13 cellular contexts compared by ENCODE assay signal in genomic region chr12:16012086-16012485, GRCh38.
DNase-seq lines count a peak whose midpoint lies in the region; ATAC-seq, FAIRE-seq and TF ChIP-seq lines count a peak whose summit lies in the region.
"Had no signal": no experiment of that assay in that cellular context is flagged by ENCODE, and none has a peak within 500 bp of the region (broad histone marks: within the 10 kb centered on the region; RNA-seq: fewer than 3 reads in every experiment).

No MANE protein-coding gene starts in this region.

- no peak for FAIRE-seq in K562 (lab: Jason Lieb, UNC)

- H3K27ac ChIP-seq in GM23248 (no peak overlapping the region), K562 (ENCODE audit: extremely low read depth, low read depth, low read length) (no peak overlapping the region)
- H3K27ac ChIP-seq: HL-60 had no signal

- H3K27me3 ChIP-seq in GM23248 (replicated peaks; ENCODE audit: insufficient read depth) (no peaks in the 10 kb centered on the region), K562 (ENCODE audit: control insufficient read depth in 2 of 2, insufficient read depth in 2 of 2, low read length in 2 of 2) (no peaks in the 10 kb centered on the region)
- H3K27me3 ChIP-seq: esophagus squamous epithelium had no signal

- CTCF ChIA-PET in K562 (lab: Yijun Ruan, JAX; ENCODE audit: low intra/inter-chr PET ratio) (no interaction called here), HEK293T (lab: Yijun Ruan, JAX) (no interaction called here)

- no peaks in the 10 kb centered on the region for H4K20me1 ChIP-seq in GM23248 (ENCODE audit: insufficient read depth)
- H4K20me1 ChIP-seq in K562 (replicated peaks; ENCODE audit: control insufficient read depth, insufficient read depth, low read length), result no peaks in the 10 kb centered on the region

- peaks cover 8% of the 10 kb centered on the region; the same call in 1 of the 2 replicates for H3K4me1 ChIP-seq in GM23248 (ENCODE audit: insufficient read depth)
- no peaks in the 10 kb centered on the region for H3K4me1 ChIP-seq in K562 (replicated peaks in 1 of 2; ENCODE audit: control insufficient read depth in 2 of 2, insufficient read depth in 2 of 2, low read length in 2 of 2)

- H2AFZ ChIP-seq in GM23248 (no peak overlapping the region), K562 (ENCODE audit: low read depth, low read length) (no peak overlapping the region)

- no peaks in the 10 kb centered on the region for H3K9me2 ChIP-seq in GM23248 (ENCODE audit: insufficient read depth)

- in situ Hi-C loops in GM23248 (cut with MboI), result no loop called here
- in situ Hi-C loops in K562 (cut with MboI), result no loop called here

- POLR2A ChIA-PET in K562 (lab: Yijun Ruan, JAX), result interaction anchor here (1.3 kb wide), 1 partner anchor 13 kb away, joined by 3 read pairs; no protein-coding TSS in a partner anchor
- POLR2A ChIA-PET in HEK293T (lab: Yijun Ruan, JAX), result no interaction called here

- H3K4me2 ChIP-seq in GM23248 (ENCODE audit: unreplicated experiment) (no peak overlapping the region), K562 (ENCODE audit: insufficient read depth, low read length) (no peak overlapping the region)

- no peak for TF ChIP-seq CTCF in K562 (IDR thresholded peaks at IDR 0.05 in 2 of 3, conservative IDR thresholded peaks at IDR 0.05 in 1 of 3; ENCODE audit: insufficient read depth in 2 of 3, low read depth in 1 of 3, low read length in 3 of 3)

- peak; percentile 47 for DNase-seq in GM23248
- DNase-seq in K562 (ENCODE audit: extremely low read depth in 1 of 4, low spot score in 3 of 4), result peak in 2 of 4 experiments; percentile 4 to 45
- peak; percentile 80 for DNase-seq in left ventricle myocardium superior
- peak; percentile 71 for DNase-seq in sciatic nerve (ENCODE audit: low spot score)
- no peak for DNase-seq in HEK293T (ENCODE audit: extremely low spot score)
- no peak for DNase-seq in effector CD8-positive, alpha-beta T cell (lab: John Stamatoyannopoulos, UW)
- no peak for DNase-seq in NCI-H2029 (lab: John Stamatoyannopoulos, UW)
- DNase-seq: CD8-positive, alpha-beta T cell; esophagus squamous epithelium; mesendoderm; NCI-H1417 treated with DMSO at 0.1 percent for 48 hours had no signal

- H3K36me3 ChIP-seq in GM23248 (ENCODE audit: low read depth) (no peaks in the 10 kb centered on the region), K562 (ENCODE audit: control insufficient read depth, insufficient read depth, low read length) (no peaks in the 10 kb centered on the region)

- TF ChIP-seq RAD21 in K562 (CRISPR knock-in tag; conservative IDR thresholded peaks at IDR 0.05 in 1 of 2, IDR thresholded peaks at IDR 0.05 in 1 of 2), result no peak

- H3K4me3 ChIP-seq in GM23248 (no peak overlapping the region), K562 (no peak overlapping the region)

- BruUV-seq in K562 (replicated peaks; lab: Mats Ljungman, UMichigan), result no TSS peak

- H3K79me2 ChIP-seq in GM23248 (ENCODE audit: insufficient read depth) (no peaks in the 10 kb centered on the region), K562 (ENCODE audit: control insufficient read depth, insufficient read depth, low read length) (no peaks in the 10 kb centered on the region)

- H3K9ac ChIP-seq in GM23248 (no peak overlapping the region), K562 (ENCODE audit: insufficient read depth in 1 of 2, low read depth in 2 of 2, low read length in 2 of 2) (no peak overlapping the region)

- H3K9me1 ChIP-seq in K562 (ENCODE audit: control insufficient read depth, insufficient read depth, low read length), result no peaks in the 10 kb centered on the region

- TF ChIP-seq POLR2A in K562 (conservative IDR thresholded peaks at IDR 0.05), result no peak

- ATAC-seq in K562 (no peak), left ventricle myocardium superior (peak; percentile 98), sciatic nerve (peak; percentile 94), HG03571 (IDR thresholded peaks at IDR 0.05; ENCODE audit: unreplicated experiment) (no peak)
- ATAC-seq: CD8-positive, alpha-beta T cell had no signal

- no peaks in the 10 kb centered on the region for H3F3A ChIP-seq in GM23248 (ENCODE audit: insufficient read depth)

- intact Hi-C loops in K562 (cut with micrococcal nuclease), result no loop called here
- intact Hi-C loops in left ventricle myocardium superior (cut with micrococcal nuclease), result no loop called here
- intact Hi-C loops in sciatic nerve (cut with DNase I), result no loop called here

- no peaks in the 10 kb centered on the region for H3K9me3 ChIP-seq in GM23248 (ENCODE audit: low read depth)
- no peaks in the 10 kb centered on the region; the same call in 1 of the 2 replicates for H3K9me3 ChIP-seq in K562 (replicated peaks; ENCODE audit: control insufficient read depth, insufficient read depth, low read depth, low read length)

- no peak for TF ChIP-seq EP300 in K562 (IDR thresholded peaks at IDR 0.05; ENCODE audit: low read length)

TF ChIP-seq in K562, 482 proteins besides CTCF, POLR2A, EP300 and RAD21 (continues in another document):
- TF ChIP-seq CBFA2T3 (IDR thresholded peaks at IDR 0.05), result peak; percentile 47
- TF ChIP-seq NCOA6 (IDR thresholded peaks at IDR 0.05), result no peak
- TF ChIP-seq SAP30 (IDR thresholded peaks at IDR 0.05; ENCODE audit: borderline replicate concordance, insufficient read depth, low read depth, low read length, poor library complexity, severe bottlenecking), result no peak

TF ChIP-seq in HEK293T, 16 proteins besides CTCF, POLR2A, EP300 and RAD21:
- TF ChIP-seq SP1 (IDR thresholded peaks at IDR 0.05), result no peak
- no peak for TF ChIP-seq BHLHE40 (IDR thresholded peaks at IDR 0.05; ENCODE audit: borderline replicate concordance)
- TF ChIP-seq ARNT (IDR thresholded peaks at IDR 0.05), result no peak
- no peak for TF ChIP-seq ZNF384 (IDR thresholded peaks at IDR 0.05)
- TF ChIP-seq FOXK2 (IDR thresholded peaks at IDR 0.05), result no peak
- no peak for TF ChIP-seq HDGF (IDR thresholded peaks at IDR 0.05; ENCODE audit: borderline replicate concordance)
- no peak for TF ChIP-seq FOXM1 (IDR thresholded peaks at IDR 0.05; ENCODE audit: borderline replicate concordance)

Comparison
In these comparisons a context has a peak if more than half of its experiments do, and no peak if none do; other contexts are left out.
1. DNase-seq: peak in GM23248 (single experiment), left ventricle myocardium superior (single experiment) and sciatic nerve (single experiment); none in HEK293T (single experiment), effector CD8-positive, alpha-beta T cell (single experiment) and NCI-H2029 (single experiment).
2. ATAC-seq: peak in left ventricle myocardium superior (single experiment) and sciatic nerve (single experiment); none in K562 (single experiment) and HG03571 (single experiment).